In the genomic region with DNA sequence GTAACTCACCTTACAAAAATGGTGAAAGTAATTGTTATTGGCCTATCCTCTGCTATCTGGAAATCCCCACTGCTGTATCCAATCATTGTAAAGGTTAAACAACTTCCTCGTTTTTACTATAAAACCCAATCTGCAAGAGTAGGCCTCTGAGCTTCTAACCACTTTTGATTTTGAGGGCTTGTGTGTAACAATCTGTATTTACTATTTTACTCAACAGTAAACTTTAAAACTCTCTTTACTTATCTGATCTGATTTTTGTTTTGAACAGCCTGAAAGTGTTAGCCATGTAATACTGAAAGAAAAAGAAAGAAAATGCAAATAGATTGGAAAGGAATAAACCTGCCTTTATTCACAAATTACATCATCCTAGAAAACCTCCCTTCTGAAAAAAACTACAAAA, we compare ENCODE assay signal across 9 cellular contexts.
A peak's percentile ranks its signal among the peaks of the same experiment; 100 is the strongest.
DNase-seq lines count a peak whose midpoint lies in the region; ATAC-seq, FAIRE-seq and TF ChIP-seq lines count a peak whose summit lies in the region.
"Had no signal": no experiment of that assay in that cellular context is flagged by ENCODE, and none has a peak within 500 bp of the region (broad histone marks: within the 10 kb centered on the region; RNA-seq: fewer than 3 reads in every experiment).

No MANE protein-coding gene starts in this region.

- intact Hi-C loops in activated CD4-positive, alpha-beta T cell treated with anti-CD3 and anti-CD28 coated beads for 36 hours (cut with DNase I, micrococcal nuclease) = loop anchor here (1.0 to 10.0 kb wide), 11 partner anchors 8 to 1274 kb away; a partner anchor contains a TSS
- intact Hi-C loops in HepG2 (cut with micrococcal nuclease; ENCODE audit: unreplicated experiment) (no loop called here), PC-9 (cut with micrococcal nuclease; ENCODE audit: unreplicated experiment) (no loop called here)

- TF ChIP-seq POLR2A in HepG2 (IDR thresholded peaks at IDR 0.05; ENCODE audit: insufficient read depth in 1 of 2, low read depth in 2 of 2, low read length in 2 of 2) = no peak

- H3K9me3 ChIP-seq in MM.1S (replicated peaks; ENCODE audit: insufficient read depth, low read length) (no peaks in the 10 kb centered on the region), HepG2 (ENCODE audit: low read length) (no peaks in the 10 kb centered on the region), PC-9 (ENCODE audit: insufficient read depth, low read depth) (no peaks in the 10 kb centered on the region)
- H3K9me3 ChIP-seq: ovary had no signal

- H3K4me3 ChIP-seq in MM.1S (ENCODE audit: low read length) (no peak overlapping the region), HepG2 (replicated peaks in 1 of 3; ENCODE audit: insufficient read depth in 1 of 3, low read depth in 2 of 3, low read length in 3 of 3) (no peak overlapping the region), PC-9 (no peak overlapping the region)
- H3K4me3 ChIP-seq: ovary had no signal

- no peak for TF ChIP-seq RAD21 in HepG2 (CRISPR knock-in tag; IDR thresholded peaks at IDR 0.05)

- POLR2A ChIA-PET in activated CD4-positive, alpha-beta T cell treated with anti-CD3 and anti-CD28 coated beads for 36 hours (lab: Charles Lee) = interaction anchor here (1.0 kb wide), 1 partner anchor 64 kb away, joined by 3 read pairs; no protein-coding TSS in a partner anchor
- POLR2A ChIA-PET in naive thymus-derived CD8-positive, alpha-beta T cell (lab: Charles Lee) = no interaction called here
- POLR2A ChIA-PET in HepG2 (lab: Yijun Ruan, JAX) = no interaction called here
- POLR2A ChIA-PET in PC-9 (lab: Charles Lee; ENCODE audit: unreplicated experiment) = no interaction called here

- H3K79me2 ChIP-seq in MM.1S (ENCODE audit: low read length) = no peaks in the 10 kb centered on the region; the same call in 1 of the 2 replicates
- H3K79me2 ChIP-seq in HepG2 (ENCODE audit: insufficient read depth, low read length) = no peaks in the 10 kb centered on the region
- no peaks in the 10 kb centered on the region for H3K79me2 ChIP-seq in PC-9 (ENCODE audit: low read depth)

- peak overlapping the region; percentile 24; the same call in 1 of the 2 replicates for H3K27ac ChIP-seq in MM.1S (ENCODE audit: low read length)
- H3K27ac ChIP-seq in HepG2 (ENCODE audit: extremely low read length, insufficient read depth, low read length) = no peak overlapping the region
- no peak overlapping the region for H3K27ac ChIP-seq in PC-9
- H3K27ac ChIP-seq: ovary had no signal

- no peaks in the 10 kb centered on the region for H3K27me3 Mint-ChIP-seq in activated CD4-positive, alpha-beta T cell treated with anti-CD3 and anti-CD28 coated beads for 36 hours
- no peaks in the 10 kb centered on the region for H3K27me3 Mint-ChIP-seq in naive thymus-derived CD8-positive, alpha-beta T cell

- TF ChIP-seq CTCF in MM.1S (IDR thresholded peaks at IDR 0.05; ENCODE audit: low read length) = no peak
- TF ChIP-seq CTCF in HepG2 (CRISPR knock-in tag; IDR thresholded peaks at IDR 0.05) = no peak
- no peak for TF ChIP-seq CTCF in PC-9 (conservative IDR thresholded peaks at IDR 0.05)

- no peak for FAIRE-seq in HepG2 (lab: Jason Lieb, UNC)

- DNase-seq in activated CD4-positive, alpha-beta T cell treated with anti-CD3 and anti-CD28 coated beads for 36 hours = no peak
- no peak for DNase-seq in activated CD4-positive, alpha-beta T cell treated with anti-CD3 and anti-CD28 coated beads for 48 hours
- DNase-seq in MM.1S (peak; percentile 44), HepG2 (ENCODE audit: low spot score) (no peak), T-helper 9 cell (no peak), PC-9 (no peak)
- peak in 3 of 10 donors; percentile 17 to 40 (median 30) for DNase-seq in naive thymus-derived CD8-positive, alpha-beta T cell
- DNase-seq: ovary had no signal

- no peaks in the 10 kb centered on the region for H3K36me3 ChIP-seq in MM.1S (replicated peaks; ENCODE audit: insufficient read depth, low read length)
- H3K36me3 ChIP-seq in HepG2 (replicated peaks in 1 of 2; ENCODE audit: control insufficient read depth in 1 of 2, insufficient read depth in 2 of 2, low read length in 2 of 2) = no peaks in the 10 kb centered on the region
- no peaks in the 10 kb centered on the region for H3K36me3 ChIP-seq in PC-9 (ENCODE audit: low read depth)
- H3K36me3 ChIP-seq: ovary had no signal

- TF ChIP-seq EP300 in HepG2 (IDR thresholded peaks at IDR 0.05; ENCODE audit: low read depth in 2 of 2, low read length in 2 of 2) (no peak), HepG2 (CRISPR knock-in tag; IDR thresholded peaks at IDR 0.05; ENCODE audit: borderline replicate concordance) (no peak)

- BruUV-seq in HepG2 (replicated peaks; lab: Mats Ljungman, UMichigan) (no TSS peak), PC-9 (replicated peaks; lab: Mats Ljungman, UMichigan) (no TSS peak)

- in situ Hi-C loops in HepG2 (cut with HindIII; ENCODE audit: extremely low pct_ligation_motif_present, low pct_unique_long_range_greater_than_20kb) = no loop called here

- H3K4me3 Mint-ChIP-seq in activated CD4-positive, alpha-beta T cell treated with anti-CD3 and anti-CD28 coated beads for 36 hours = peak overlapping the region; percentile 62
- peak overlapping the region in 9 of 10 donors; percentile 31 to 76 (median 49) for H3K4me3 Mint-ChIP-seq in naive thymus-derived CD8-positive, alpha-beta T cell

- no peaks in the 10 kb centered on the region for H3K9me3 Mint-ChIP-seq in activated CD4-positive, alpha-beta T cell treated with anti-CD3 and anti-CD28 coated beads for 36 hours (ENCODE audit: low read depth)
- peaks cover 0 to 6% (median 0%) of the 10 kb centered on the region in 9 donors for H3K9me3 Mint-ChIP-seq in naive thymus-derived CD8-positive, alpha-beta T cell

- peaks cover 17% of the 10 kb centered on the region for H3K36me3 Mint-ChIP-seq in activated CD4-positive, alpha-beta T cell treated with anti-CD3 and anti-CD28 coated beads for 36 hours (ENCODE audit: low read depth)
- peaks cover 0 to 8% (median 7%) of the 10 kb centered on the region in 3 donors for H3K36me3 Mint-ChIP-seq in naive thymus-derived CD8-positive, alpha-beta T cell

- H3K27ac Mint-ChIP-seq in activated CD4-positive, alpha-beta T cell treated with anti-CD3 and anti-CD28 coated beads for 36 hours = peak overlapping the region; percentile 93
- peak overlapping the region; percentile 36 to 96 (median 80) for H3K27ac Mint-ChIP-seq in naive thymus-derived CD8-positive, alpha-beta T cell

- H3K4me1 Mint-ChIP-seq in activated CD4-positive, alpha-beta T cell treated with anti-CD3 and anti-CD28 coated beads for 36 hours = peaks cover 24% of the 10 kb centered on the region
- H3K4me1 Mint-ChIP-seq in naive thymus-derived CD8-positive, alpha-beta T cell = peaks cover 9 to 34% (median 25%) of the 10 kb centered on the region in 4 donors

- no peaks in the 10 kb centered on the region for H4K20me1 ChIP-seq in MM.1S (ENCODE audit: insufficient read depth, low read length)
- H4K20me1 ChIP-seq in HepG2 (ENCODE audit: insufficient read depth, low read length) = no peaks in the 10 kb centered on the region
- H4K20me1 ChIP-seq in PC-9 (ENCODE audit: insufficient read depth) = no peaks in the 10 kb centered on the region

- peak; percentile 96 for ATAC-seq in activated CD4-positive, alpha-beta T cell treated with anti-CD3 and anti-CD28 coated beads for 36 hours
- ATAC-seq in HG02623 (IDR thresholded peaks at IDR 0.05; ENCODE audit: unreplicated experiment) (peak; percentile 81), HepG2 (no peak)
- ATAC-seq in naive thymus-derived CD8-positive, alpha-beta T cell = peak; percentile 94 to 96

- H3K9ac ChIP-seq in MM.1S (ENCODE audit: low read length) = no peak overlapping the region
- no peak overlapping the region for H3K9ac ChIP-seq in HepG2 (ENCODE audit: insufficient read depth, low read depth, low read length)

- peak overlapping the region; percentile 48; the same call in 1 of the 2 replicates for H3K4me2 ChIP-seq in MM.1S (ENCODE audit: low read depth, low read length)
- H3K4me2 ChIP-seq in HepG2 (ENCODE audit: low read depth, low read length) = no peak overlapping the region
- no peak overlapping the region for H3K4me2 ChIP-seq in PC-9

- peaks cover 8% of the 10 kb centered on the region; the same call in 1 of the 2 replicates for H3K4me1 ChIP-seq in MM.1S (ENCODE audit: low read length)
- no peaks in the 10 kb centered on the region for H3K4me1 ChIP-seq in HepG2 (ENCODE audit: insufficient read depth, low read length)
- no peaks in the 10 kb centered on the region for H3K4me1 ChIP-seq in PC-9 (replicated peaks; ENCODE audit: insufficient read depth)

- CTCF ChIA-PET in activated CD4-positive, alpha-beta T cell treated with anti-CD3 and anti-CD28 coated beads for 36 hours (lab: Charles Lee) = no interaction called here
- CTCF ChIA-PET in HepG2 (lab: Yijun Ruan, JAX; ENCODE audit: low intra/inter-chr PET ratio, low total read pairs) (no interaction called here), PC-9 (lab: Charles Lee) (no interaction called here)

- 0 out of 2 replicates have a peak, but pooled peaks cover 5% of the 10 kb centered on the region for H3F3A ChIP-seq in MM.1S (ENCODE audit: insufficient read depth, low read length)
- no peaks in the 10 kb centered on the region for H3F3A ChIP-seq in PC-9 (ENCODE audit: insufficient read depth, low read depth)

- H3K9me2 ChIP-seq in MM.1S (replicated peaks; ENCODE audit: insufficient read depth, low read length) = no peaks in the 10 kb centered on the region
- no peaks in the 10 kb centered on the region for H3K9me2 ChIP-seq in PC-9 (ENCODE audit: insufficient read depth)

- H3K27me3 ChIP-seq in MM.1S (replicated peaks; ENCODE audit: insufficient read depth, low read length) (no peaks in the 10 kb centered on the region), HepG2 (ENCODE audit: control insufficient read depth in 1 of 2, insufficient read depth in 2 of 2, low read length in 2 of 2) (no peaks in the 10 kb centered on the region), PC-9 (ENCODE audit: insufficient read depth, low read depth) (no peaks in the 10 kb centered on the region)
- H3K27me3 ChIP-seq: ovary had no signal

- WGBS in HepG2 (ENCODE audit: low lambda C conversion rate) = 88% methylated on average over 1 of the region's 1 CpG

- H2AFZ ChIP-seq in MM.1S (ENCODE audit: low read length) = no peak overlapping the region; the same call in 1 of the 2 replicates
- no peak overlapping the region for H2AFZ ChIP-seq in HepG2 (ENCODE audit: low read length)
- H2AFZ ChIP-seq in PC-9 = no peak overlapping the region

TF ChIP-seq in HepG2, 621 proteins besides CTCF, POLR2A, EP300 and RAD21 (continues in another document):
- TF ChIP-seq ZNF33A (CRISPR knock-in tag; IDR thresholded peaks at IDR 0.05; ENCODE audit: borderline replicate concordance) = no peak

Comparison
In these comparisons a context has a peak if more than half of its experiments do, and no peak if none do; other contexts are left out.
1. intact Hi-C loops: an anchor here in activated CD4-positive, alpha-beta T cell treated with anti-CD3 and anti-CD28 coated beads for 36 hours (1.0 to 10.0 kb wide); none called in HepG2 and PC-9.